ENCODE assay signal across 1 cellular context in the genomic region with DNA sequence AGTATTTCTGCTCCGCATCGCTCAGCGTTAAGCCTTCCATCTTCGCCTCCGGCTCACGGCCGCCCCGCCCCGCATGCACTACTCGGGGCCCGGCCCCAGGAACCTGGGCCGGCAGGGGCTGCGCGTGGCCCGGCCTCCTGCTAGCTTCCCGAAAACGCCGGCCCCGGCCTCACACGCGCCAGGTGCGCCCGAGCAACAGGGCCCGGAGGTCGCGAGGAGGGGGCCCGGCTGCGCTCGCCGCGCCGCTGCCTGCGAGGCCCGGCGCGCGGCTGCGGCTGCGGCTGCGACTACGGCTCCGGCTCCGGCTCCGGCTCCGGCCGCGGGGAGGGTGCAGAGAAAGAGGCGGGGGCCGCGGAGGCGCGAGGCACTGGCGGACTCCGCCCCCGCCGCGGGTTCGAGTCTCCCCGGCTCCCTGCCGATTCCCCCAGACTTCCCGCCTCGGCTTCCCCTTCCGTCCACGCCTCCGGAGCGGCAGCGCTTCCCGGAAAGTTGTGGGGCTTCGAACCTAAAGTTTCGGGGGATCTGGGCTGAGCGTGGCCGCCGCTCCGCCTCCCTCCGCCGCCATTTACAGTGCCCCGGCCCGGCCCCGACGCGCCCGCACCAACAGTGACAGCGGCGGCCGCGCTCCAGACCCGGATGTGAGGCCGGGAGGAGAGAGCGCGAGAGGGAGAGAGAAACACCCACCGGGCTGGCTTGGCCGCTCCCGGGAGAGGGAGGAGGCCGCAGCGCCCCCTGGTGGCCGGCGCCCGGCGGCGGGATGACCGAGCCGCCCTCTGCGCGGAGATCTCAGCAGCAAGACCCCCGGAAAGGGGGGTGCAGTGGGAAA.
TF ChIP-seq lines count a peak whose summit lies in the region.

REPS1 (minus strand) TSS at position 611 of the 826 bp plus-strand sequence; CDS start at position 40, 571 bp downstream.

TF ChIP-seq in WTC11, 78 proteins besides CTCF, POLR2A, EP300 and RAD21 (continued from another document and continues in another):
- TF ChIP-seq, protein P1, sequence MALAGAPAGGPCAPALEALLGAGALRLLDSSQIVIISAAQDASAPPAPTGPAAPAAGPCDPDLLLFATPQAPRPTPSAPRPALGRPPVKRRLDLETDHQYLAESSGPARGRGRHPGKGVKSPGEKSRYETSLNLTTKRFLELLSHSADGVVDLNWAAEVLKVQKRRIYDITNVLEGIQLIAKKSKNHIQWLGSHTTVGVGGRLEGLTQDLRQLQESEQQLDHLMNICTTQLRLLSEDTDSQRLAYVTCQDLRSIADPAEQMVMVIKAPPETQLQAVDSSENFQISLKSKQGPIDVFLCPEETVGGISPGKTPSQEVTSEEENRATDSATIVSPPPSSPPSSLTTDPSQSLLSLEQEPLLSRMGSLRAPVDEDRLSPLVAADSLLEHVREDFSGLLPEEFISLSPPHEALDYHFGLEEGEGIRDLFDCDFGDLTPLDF (CRISPR knock-in tag; IDR thresholded peaks at IDR 0.05): no peak
- TF ChIP-seq, protein P2, sequence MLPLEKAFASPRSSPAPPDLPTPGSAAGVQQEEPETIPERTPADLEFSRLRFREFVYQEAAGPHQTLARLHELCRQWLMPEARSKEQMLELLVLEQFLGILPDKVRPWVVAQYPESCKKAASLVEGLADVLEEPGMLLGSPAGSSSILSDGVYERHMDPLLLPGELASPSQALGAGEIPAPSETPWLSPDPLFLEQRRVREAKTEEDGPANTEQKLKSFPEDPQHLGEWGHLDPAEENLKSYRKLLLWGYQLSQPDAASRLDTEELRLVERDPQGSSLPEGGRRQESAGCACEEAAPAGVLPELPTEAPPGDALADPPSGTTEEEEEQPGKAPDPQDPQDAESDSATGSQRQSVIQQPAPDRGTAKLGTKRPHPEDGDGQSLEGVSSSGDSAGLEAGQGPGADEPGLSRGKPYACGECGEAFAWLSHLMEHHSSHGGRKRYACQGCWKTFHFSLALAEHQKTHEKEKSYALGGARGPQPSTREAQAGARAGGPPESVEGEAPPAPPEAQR (CRISPR knock-in tag; IDR thresholded peaks at IDR 0.05): no peak
- TF ChIP-seq, protein P3, sequence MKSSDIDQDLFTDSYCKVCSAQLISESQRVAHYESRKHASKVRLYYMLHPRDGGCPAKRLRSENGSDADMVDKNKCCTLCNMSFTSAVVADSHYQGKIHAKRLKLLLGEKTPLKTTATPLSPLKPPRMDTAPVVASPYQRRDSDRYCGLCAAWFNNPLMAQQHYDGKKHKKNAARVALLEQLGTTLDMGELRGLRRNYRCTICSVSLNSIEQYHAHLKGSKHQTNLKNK (CRISPR knock-in tag; IDR thresholded peaks at IDR 0.05): no peak
- TF ChIP-seq ZBTB43 (CRISPR knock-in tag; IDR thresholded peaks at IDR 0.05): 0 out of 2 replicates have a peak, but pooled peaks have one; percentile 25
- TF ChIP-seq, protein P4, sequence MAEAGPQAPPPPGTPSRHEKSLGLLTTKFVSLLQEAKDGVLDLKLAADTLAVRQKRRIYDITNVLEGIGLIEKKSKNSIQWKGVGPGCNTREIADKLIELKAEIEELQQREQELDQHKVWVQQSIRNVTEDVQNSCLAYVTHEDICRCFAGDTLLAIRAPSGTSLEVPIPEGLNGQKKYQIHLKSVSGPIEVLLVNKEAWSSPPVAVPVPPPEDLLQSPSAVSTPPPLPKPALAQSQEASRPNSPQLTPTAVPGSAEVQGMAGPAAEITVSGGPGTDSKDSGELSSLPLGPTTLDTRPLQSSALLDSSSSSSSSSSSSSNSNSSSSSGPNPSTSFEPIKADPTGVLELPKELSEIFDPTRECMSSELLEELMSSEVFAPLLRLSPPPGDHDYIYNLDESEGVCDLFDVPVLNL (CRISPR knock-in tag; IDR thresholded peaks at IDR 0.05; ENCODE audit: borderline replicate concordance, low read depth): no peak
- TF ChIP-seq GTF2I (CRISPR knock-in tag; conservative IDR thresholded peaks at IDR 0.05): no peak
- TF ChIP-seq NFYB (CRISPR knock-in tag; conservative IDR thresholded peaks at IDR 0.05; ENCODE audit: low read depth): no peak; the same call in 1 of the 2 replicates
- TF ChIP-seq ZNF232 (CRISPR knock-in tag; IDR thresholded peaks at IDR 0.05): peak; percentile 78; the same call in 1 of the 2 replicates
- TF ChIP-seq IRF2 (CRISPR knock-in tag; IDR thresholded peaks at IDR 0.05; ENCODE audit: borderline replicate concordance, low read depth): no peak
- peak; percentile 10; the same call in 1 of the 2 replicates for TF ChIP-seq ZNF317 (CRISPR knock-in tag; IDR thresholded peaks at IDR 0.05; ENCODE audit: borderline replicate concordance, low read depth)
- TF ChIP-seq, protein P5, sequence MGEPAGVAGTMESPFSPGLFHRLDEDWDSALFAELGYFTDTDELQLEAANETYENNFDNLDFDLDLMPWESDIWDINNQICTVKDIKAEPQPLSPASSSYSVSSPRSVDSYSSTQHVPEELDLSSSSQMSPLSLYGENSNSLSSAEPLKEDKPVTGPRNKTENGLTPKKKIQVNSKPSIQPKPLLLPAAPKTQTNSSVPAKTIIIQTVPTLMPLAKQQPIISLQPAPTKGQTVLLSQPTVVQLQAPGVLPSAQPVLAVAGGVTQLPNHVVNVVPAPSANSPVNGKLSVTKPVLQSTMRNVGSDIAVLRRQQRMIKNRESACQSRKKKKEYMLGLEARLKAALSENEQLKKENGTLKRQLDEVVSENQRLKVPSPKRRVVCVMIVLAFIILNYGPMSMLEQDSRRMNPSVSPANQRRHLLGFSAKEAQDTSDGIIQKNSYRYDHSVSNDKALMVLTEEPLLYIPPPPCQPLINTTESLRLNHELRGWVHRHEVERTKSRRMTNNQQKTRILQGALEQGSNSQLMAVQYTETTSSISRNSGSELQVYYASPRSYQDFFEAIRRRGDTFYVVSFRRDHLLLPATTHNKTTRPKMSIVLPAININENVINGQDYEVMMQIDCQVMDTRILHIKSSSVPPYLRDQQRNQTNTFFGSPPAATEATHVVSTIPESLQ (CRISPR knock-in tag; IDR thresholded peaks at IDR 0.05): no peak
- no peak for TF ChIP-seq ZNF512 (CRISPR knock-in tag; IDR thresholded peaks at IDR 0.05; ENCODE audit: borderline replicate concordance)
- TF ChIP-seq ZNF263 (CRISPR knock-in tag; IDR thresholded peaks at IDR 0.05; ENCODE audit: low read depth): no peak
- no peak for TF ChIP-seq ZNF396 (CRISPR knock-in tag; IDR thresholded peaks at IDR 0.05; ENCODE audit: borderline replicate concordance)
- TF ChIP-seq ETV6 (CRISPR knock-in tag; IDR thresholded peaks at IDR 0.05): peak; percentile 93
- no peak for TF ChIP-seq SMAD3 (CRISPR knock-in tag; IDR thresholded peaks at IDR 0.05; ENCODE audit: borderline replicate concordance)
- TF ChIP-seq, protein P6, sequence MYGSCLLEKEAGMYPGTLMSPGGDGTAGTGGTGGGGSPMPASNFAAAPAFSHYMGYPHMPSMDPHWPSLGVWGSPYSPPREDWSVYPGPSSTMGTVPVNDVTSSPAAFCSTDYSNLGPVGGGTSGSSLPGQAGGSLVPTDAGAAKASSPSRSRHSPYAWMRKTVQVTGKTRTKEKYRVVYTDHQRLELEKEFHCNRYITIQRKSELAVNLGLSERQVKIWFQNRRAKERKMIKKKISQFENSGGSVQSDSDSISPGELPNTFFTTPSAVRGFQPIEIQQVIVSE (CRISPR knock-in tag; IDR thresholded peaks at IDR 0.05; ENCODE audit: borderline replicate concordance): no peak
- TF ChIP-seq, protein P7, sequence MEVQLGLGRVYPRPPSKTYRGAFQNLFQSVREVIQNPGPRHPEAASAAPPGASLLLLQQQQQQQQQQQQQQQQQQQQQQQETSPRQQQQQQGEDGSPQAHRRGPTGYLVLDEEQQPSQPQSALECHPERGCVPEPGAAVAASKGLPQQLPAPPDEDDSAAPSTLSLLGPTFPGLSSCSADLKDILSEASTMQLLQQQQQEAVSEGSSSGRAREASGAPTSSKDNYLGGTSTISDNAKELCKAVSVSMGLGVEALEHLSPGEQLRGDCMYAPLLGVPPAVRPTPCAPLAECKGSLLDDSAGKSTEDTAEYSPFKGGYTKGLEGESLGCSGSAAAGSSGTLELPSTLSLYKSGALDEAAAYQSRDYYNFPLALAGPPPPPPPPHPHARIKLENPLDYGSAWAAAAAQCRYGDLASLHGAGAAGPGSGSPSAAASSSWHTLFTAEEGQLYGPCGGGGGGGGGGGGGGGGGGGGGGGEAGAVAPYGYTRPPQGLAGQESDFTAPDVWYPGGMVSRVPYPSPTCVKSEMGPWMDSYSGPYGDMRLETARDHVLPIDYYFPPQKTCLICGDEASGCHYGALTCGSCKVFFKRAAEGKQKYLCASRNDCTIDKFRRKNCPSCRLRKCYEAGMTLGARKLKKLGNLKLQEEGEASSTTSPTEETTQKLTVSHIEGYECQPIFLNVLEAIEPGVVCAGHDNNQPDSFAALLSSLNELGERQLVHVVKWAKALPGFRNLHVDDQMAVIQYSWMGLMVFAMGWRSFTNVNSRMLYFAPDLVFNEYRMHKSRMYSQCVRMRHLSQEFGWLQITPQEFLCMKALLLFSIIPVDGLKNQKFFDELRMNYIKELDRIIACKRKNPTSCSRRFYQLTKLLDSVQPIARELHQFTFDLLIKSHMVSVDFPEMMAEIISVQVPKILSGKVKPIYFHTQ (CRISPR knock-in tag; IDR thresholded peaks at IDR 0.05): no peak
- TF ChIP-seq ATF1 (CRISPR knock-in tag; IDR thresholded peaks at IDR 0.05): 0 out of 2 replicates have a peak, but pooled peaks have one; percentile 23
- TF ChIP-seq, protein P8, sequence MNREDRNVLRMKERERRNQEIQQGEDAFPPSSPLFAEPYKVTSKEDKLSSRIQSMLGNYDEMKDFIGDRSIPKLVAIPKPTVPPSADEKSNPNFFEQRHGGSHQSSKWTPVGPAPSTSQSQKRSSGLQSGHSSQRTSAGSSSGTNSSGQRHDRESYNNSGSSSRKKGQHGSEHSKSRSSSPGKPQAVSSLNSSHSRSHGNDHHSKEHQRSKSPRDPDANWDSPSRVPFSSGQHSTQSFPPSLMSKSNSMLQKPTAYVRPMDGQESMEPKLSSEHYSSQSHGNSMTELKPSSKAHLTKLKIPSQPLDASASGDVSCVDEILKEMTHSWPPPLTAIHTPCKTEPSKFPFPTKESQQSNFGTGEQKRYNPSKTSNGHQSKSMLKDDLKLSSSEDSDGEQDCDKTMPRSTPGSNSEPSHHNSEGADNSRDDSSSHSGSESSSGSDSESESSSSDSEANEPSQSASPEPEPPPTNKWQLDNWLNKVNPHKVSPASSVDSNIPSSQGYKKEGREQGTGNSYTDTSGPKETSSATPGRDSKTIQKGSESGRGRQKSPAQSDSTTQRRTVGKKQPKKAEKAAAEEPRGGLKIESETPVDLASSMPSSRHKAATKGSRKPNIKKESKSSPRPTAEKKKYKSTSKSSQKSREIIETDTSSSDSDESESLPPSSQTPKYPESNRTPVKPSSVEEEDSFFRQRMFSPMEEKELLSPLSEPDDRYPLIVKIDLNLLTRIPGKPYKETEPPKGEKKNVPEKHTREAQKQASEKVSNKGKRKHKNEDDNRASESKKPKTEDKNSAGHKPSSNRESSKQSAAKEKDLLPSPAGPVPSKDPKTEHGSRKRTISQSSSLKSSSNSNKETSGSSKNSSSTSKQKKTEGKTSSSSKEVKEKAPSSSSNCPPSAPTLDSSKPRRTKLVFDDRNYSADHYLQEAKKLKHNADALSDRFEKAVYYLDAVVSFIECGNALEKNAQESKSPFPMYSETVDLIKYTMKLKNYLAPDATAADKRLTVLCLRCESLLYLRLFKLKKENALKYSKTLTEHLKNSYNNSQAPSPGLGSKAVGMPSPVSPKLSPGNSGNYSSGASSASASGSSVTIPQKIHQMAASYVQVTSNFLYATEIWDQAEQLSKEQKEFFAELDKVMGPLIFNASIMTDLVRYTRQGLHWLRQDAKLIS (CRISPR knock-in tag; IDR thresholded peaks at IDR 0.05; ENCODE audit: borderline replicate concordance): peak; percentile 89; the same call in 1 of the 2 replicates
- TF ChIP-seq GABPB1 (CRISPR knock-in tag; IDR thresholded peaks at IDR 0.05): peak; percentile 69; the same call in 1 of the 2 replicates
- TF ChIP-seq HMGA2 (CRISPR knock-in tag; IDR thresholded peaks at IDR 0.05): no peak
- TF ChIP-seq CREB1 (CRISPR knock-in tag; IDR thresholded peaks at IDR 0.05): peak; percentile 64; the same call in 1 of the 2 replicates
- peak; percentile 78 for TF ChIP-seq FOXK1 (CRISPR knock-in tag; IDR thresholded peaks at IDR 0.05)
- no peak for TF ChIP-seq PRRX2 (CRISPR knock-in tag; IDR thresholded peaks at IDR 0.05)
- TF ChIP-seq, protein P9, sequence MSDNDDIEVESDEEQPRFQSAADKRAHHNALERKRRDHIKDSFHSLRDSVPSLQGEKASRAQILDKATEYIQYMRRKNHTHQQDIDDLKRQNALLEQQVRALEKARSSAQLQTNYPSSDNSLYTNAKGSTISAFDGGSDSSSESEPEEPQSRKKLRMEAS (CRISPR knock-in tag; IDR thresholded peaks at IDR 0.05): peak; percentile 63
- TF ChIP-seq ZNF423 (CRISPR knock-in tag; IDR thresholded peaks at IDR 0.05): no peak
- TF ChIP-seq, protein P10, sequence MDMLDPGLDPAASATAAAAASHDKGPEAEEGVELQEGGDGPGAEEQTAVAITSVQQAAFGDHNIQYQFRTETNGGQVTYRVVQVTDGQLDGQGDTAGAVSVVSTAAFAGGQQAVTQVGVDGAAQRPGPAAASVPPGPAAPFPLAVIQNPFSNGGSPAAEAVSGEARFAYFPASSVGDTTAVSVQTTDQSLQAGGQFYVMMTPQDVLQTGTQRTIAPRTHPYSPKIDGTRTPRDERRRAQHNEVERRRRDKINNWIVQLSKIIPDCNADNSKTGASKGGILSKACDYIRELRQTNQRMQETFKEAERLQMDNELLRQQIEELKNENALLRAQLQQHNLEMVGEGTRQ (CRISPR knock-in tag; IDR thresholded peaks at IDR 0.05): no peak
- TF ChIP-seq ZBTB21 (CRISPR knock-in tag; IDR thresholded peaks at IDR 0.05; ENCODE audit: borderline replicate concordance): peak; percentile 79; the same call in 1 of the 2 replicates
- TF ChIP-seq ZNF138 (CRISPR knock-in tag; conservative IDR thresholded peaks at IDR 0.05): 0 out of 2 replicates have a peak, but pooled peaks have one; percentile 45
- no peak for TF ChIP-seq ZNF416 (CRISPR knock-in tag; IDR thresholded peaks at IDR 0.05)
